10 cellular contexts compared by ENCODE assay signal in genomic region chr9:70044450-70045307, GRCh38. TPM values are rescaled to one million over a fixed set of nuclear protein-coding genes. Genes with fewer than 3 reads are reported as not detected.
DNase-seq lines count a peak whose midpoint lies in the region; ATAC-seq and TF ChIP-seq lines count a peak whose summit lies in the region.
"Had no signal": no experiment of that assay in that cellular context is flagged by ENCODE, and none has a peak within 500 bp of the region (broad histone marks: within the 10 kb centered on the region; RNA-seq: fewer than 3 reads in every experiment).

No MANE protein-coding gene starts in this region.

- no peak overlapping the region for H3K27ac Mint-ChIP-seq in activated CD4-positive, alpha-beta T cell treated with anti-CD3 and anti-CD28 coated beads for 36 hours

- POLR2A ChIA-PET in activated CD4-positive, alpha-beta T cell treated with anti-CD3 and anti-CD28 coated beads for 36 hours (lab: Charles Lee), result no interaction called here

- H3K36me3 Mint-ChIP-seq in activated CD4-positive, alpha-beta T cell treated with anti-CD3 and anti-CD28 coated beads for 36 hours (ENCODE audit: low read depth), result no peaks in the 10 kb centered on the region

- TF ChIP-seq RAD21 in liver (IDR thresholded peaks at IDR 0.05), result no peak

- TF ChIP-seq EP300 in tibial nerve (IDR thresholded peaks at IDR 0.05), result no peak

- H3K9me3 ChIP-seq in liver (ENCODE audit: control insufficient read depth in 4 of 4, low read length in 3 of 4) (no peaks in the 10 kb centered on the region), tibial nerve (no peaks in the 10 kb centered on the region)
- H3K9me3 ChIP-seq: SJSA1 had no signal

- DNase-seq in activated CD4-positive, alpha-beta T cell treated with anti-CD3 and anti-CD28 coated beads for 36 hours, result peak; percentile 31
- DNase-seq in activated CD4-positive, alpha-beta T cell treated with anti-CD3 and anti-CD28 coated beads for 1 hour, result no peak
- DNase-seq in choroid plexus epithelial cell (ENCODE audit: low read depth) (peak; percentile 66), tibial nerve (ENCODE audit: low spot score in 2 of 2) (no peak), D341Med (ENCODE audit: low spot score) (no peak), HK-2 (ENCODE audit: unreplicated experiment) (no peak), GM13977 (ENCODE audit: low spot score) (no peak)

- CTCF ChIA-PET in activated CD4-positive, alpha-beta T cell treated with anti-CD3 and anti-CD28 coated beads for 36 hours (lab: Charles Lee), result interaction anchor here (0.5 to 0.7 kb wide), 3 partner anchors 12 to 88 kb away, joined by 3 read pairs; no protein-coding TSS in a partner anchor

- H3K27me3 ChIP-seq in liver (ENCODE audit: control insufficient read depth in 4 of 4, insufficient read depth in 4 of 4, low read length in 3 of 4), result peaks cover 0 to 14% (median under 1%) of the 10 kb centered on the region in 4 donors
- H3K27me3 ChIP-seq in tibial nerve, result no peaks in the 10 kb centered on the region
- H3K27me3 ChIP-seq: BLaER1 treated with 17β-estradiol and CSF1 and Interleukin-3, amounts not matched to agents 10 nM and 100 nM; SJSA1 had no signal

- TF ChIP-seq POLR2A in tibial nerve (IDR thresholded peaks at IDR 0.05), result no peak

- peak overlapping the region; percentile 64 for H3K4me3 ChIP-seq in choroid plexus epithelial cell (ENCODE audit: low read depth, low read length)
- H3K4me3 ChIP-seq in liver (ENCODE audit: low read depth in 1 of 3, low read length in 3 of 3), result peak overlapping the region in 2 of 3 donors; percentile 35 to 38
- peak overlapping the region; percentile 53 to 82 (median 62) for H3K4me3 ChIP-seq in tibial nerve
- H3K4me3 ChIP-seq: BLaER1 treated with 17β-estradiol and CSF1 and Interleukin-3, amounts not matched to agents 10 nM and 100 nM; SJSA1 had no signal

- H3K9me3 Mint-ChIP-seq in activated CD4-positive, alpha-beta T cell treated with anti-CD3 and anti-CD28 coated beads for 36 hours (ENCODE audit: low read depth), result no peaks in the 10 kb centered on the region

- no peaks in the 10 kb centered on the region for H3K36me3 ChIP-seq in liver (ENCODE audit: control insufficient read depth in 4 of 4, insufficient read depth in 3 of 4, low read depth in 1 of 4, low read length in 3 of 4)
- H3K36me3 ChIP-seq in tibial nerve, result no peaks in the 10 kb centered on the region
- H3K36me3 ChIP-seq: BLaER1 treated with 17β-estradiol and CSF1 and Interleukin-3, amounts not matched to agents 10 nM and 100 nM; SJSA1 had no signal

- TF ChIP-seq CTCF in choroid plexus epithelial cell (conservative IDR thresholded peaks at IDR 0.05; ENCODE audit: low read depth, low read length), result no peak
- no peak for TF ChIP-seq CTCF in liver (IDR thresholded peaks at IDR 0.05; ENCODE audit: low read depth, low read length, missing input control)
- no peak for TF ChIP-seq CTCF in tibial nerve (IDR thresholded peaks at IDR 0.05)
- no peak for TF ChIP-seq CTCF in GM13977 (IDR thresholded peaks at IDR 0.05; ENCODE audit: extremely low read depth, insufficient read depth, missing control alignments)

- peaks cover 3 to 13% (median 6%) of the 10 kb centered on the region in 4 donors for H3K4me1 ChIP-seq in liver (ENCODE audit: control insufficient read depth in 4 of 4, insufficient read depth in 4 of 4, low read length in 3 of 4)
- H3K4me1 ChIP-seq in tibial nerve, result peaks cover 0 to 74% (median 33%) of the 10 kb centered on the region in 4 donors

- intact Hi-C loops in activated CD4-positive, alpha-beta T cell treated with anti-CD3 and anti-CD28 coated beads for 36 hours (cut with DNase I, micrococcal nuclease), result no loop called here

- 21% methylated on average over 29 of the region's 29 CpGs for WGBS in liver
- WGBS in tibial nerve, 2 donors, result 13 to 14% methylated on average over 22 to 26 of the region's 29 CpGs

- no peak overlapping the region for H3K4me3 Mint-ChIP-seq in activated CD4-positive, alpha-beta T cell treated with anti-CD3 and anti-CD28 coated beads for 36 hours

- in situ Hi-C loops in GM13977 (cut with MboI; ENCODE audit: low pct_unique_long_range_greater_than_20kb, low sequenced_read_pairs, unreplicated experiment), result no loop called here

- H3K27ac ChIP-seq in liver (ENCODE audit: low read depth in 1 of 2, low read length in 2 of 2) (no peak overlapping the region), tibial nerve (peak overlapping the region; percentile 56 to 90 (median 79))
- H3K27ac ChIP-seq: BLaER1 treated with 17β-estradiol and CSF1 and Interleukin-3, amounts not matched to agents 10 nM and 100 nM; SJSA1 had no signal

- no peak overlapping the region for H3K9ac ChIP-seq in liver (ENCODE audit: low read depth in 1 of 2, low read length in 2 of 2)
- H3K9ac ChIP-seq: BLaER1 treated with 17β-estradiol and CSF1 and Interleukin-3, amounts not matched to agents 10 nM and 100 nM had no signal

- peaks cover 8% of the 10 kb centered on the region for H3K4me1 Mint-ChIP-seq in activated CD4-positive, alpha-beta T cell treated with anti-CD3 and anti-CD28 coated beads for 36 hours

- H3K27me3 Mint-ChIP-seq in activated CD4-positive, alpha-beta T cell treated with anti-CD3 and anti-CD28 coated beads for 36 hours, result peaks cover 40% of the 10 kb centered on the region

- no peak for ATAC-seq in activated CD4-positive, alpha-beta T cell treated with anti-CD3 and anti-CD28 coated beads for 36 hours

TF ChIP-seq in liver, 16 proteins besides CTCF, POLR2A, EP300 and RAD21:
- no peak for TF ChIP-seq REST (IDR thresholded peaks at IDR 0.05)
- TF ChIP-seq MAX (IDR thresholded peaks at IDR 0.05), result no peak
- TF ChIP-seq HNF4G (IDR thresholded peaks at IDR 0.05), result no peak
- TF ChIP-seq JUND (IDR thresholded peaks at IDR 0.05), result no peak
- no peak for TF ChIP-seq RXRA (IDR thresholded peaks at IDR 0.05)
- no peak for TF ChIP-seq ATF3 (IDR thresholded peaks at IDR 0.05)
- no peak for TF ChIP-seq HNF4A (conservative IDR thresholded peaks at IDR 0.05)
- no peak for TF ChIP-seq ZBTB33 (IDR thresholded peaks at IDR 0.05)
- TF ChIP-seq TAF1 (conservative IDR thresholded peaks at IDR 0.05), result no peak
- no peak for TF ChIP-seq FOXA1 (IDR thresholded peaks at IDR 0.05)
- TF ChIP-seq GABPA (IDR thresholded peaks at IDR 0.05 in 1 of 2, conservative IDR thresholded peaks at IDR 0.05 in 1 of 2), result no peak
- TF ChIP-seq SP1 (IDR thresholded peaks at IDR 0.05), result no peak
- no peak for TF ChIP-seq NR2F2 (IDR thresholded peaks at IDR 0.05)
- no peak for TF ChIP-seq YY1 (IDR thresholded peaks at IDR 0.05)

RNA-seq across cellular contexts. Expression of gene MAMDC2, which starts 1.0 kb away (rescaled TPM):
- total RNA-seq in activated CD4-positive, alpha-beta T cell treated with anti-CD3 and anti-CD28 coated beads for 36 hours, result not detected
- total RNA-seq in liver, result 1 to 10 TPM in 1 of 2 donors, under 1 TPM in 1; 0.28 to 4.4 TPM
- 1 to 10 TPM in 1 of 2 donors, under 1 TPM in 1; 0.74 to 1.3 TPM for polyA plus RNA-seq in liver
- 10 to 100 TPM; 24.9 to 75.9 (median 60.8) TPM for total RNA-seq in tibial nerve
- total RNA-seq: SJSA1 had no signal

Comparison
In these comparisons a context has a peak if more than half of its experiments do, and no peak if none do; other contexts are left out.
1. DNase-seq: peak in activated CD4-positive, alpha-beta T cell treated with anti-CD3 and anti-CD28 coated beads for 36 hours (single experiment) and choroid plexus epithelial cell (single experiment); none in activated CD4-positive, alpha-beta T cell treated with anti-CD3 and anti-CD28 coated beads for 1 hour (single experiment), tibial nerve (0 of 2), D341Med (single experiment), HK-2 (single experiment) and GM13977 (single experiment).
2. H3K27ac ChIP-seq: peak in tibial nerve (4 of 4); none in liver (0 of 2).
3. RNA of gene MAMDC2, which starts 1.0 kb away (total RNA-seq): 24.9 to 75.9 TPM in tibial nerve; 0.28 to 4.4 TPM in liver and not detected in activated CD4-positive, alpha-beta T cell treated with anti-CD3 and anti-CD28 coated beads for 36 hours; every median in the first group is over 4 times any median in the second.
4. Peak in every context shown above with its lines, with median percentiles within 50 percentile points of each other: H3K4me3 ChIP-seq.